Comparison of ENCODE assay signal across 9 cellular contexts in genomic region chr1:213987422-213987875, GRCh38. TPM values are rescaled to one million over a fixed set of nuclear protein-coding genes. Genes with fewer than 3 reads are reported as not detected.
DNase-seq lines count a peak whose midpoint lies in the region; ATAC-seq and TF ChIP-seq lines count a peak whose summit lies in the region.
"Had no signal": no experiment of that assay in that cellular context is flagged by ENCODE, and none has a peak within 500 bp of the region (broad histone marks: within the 10 kb centered on the region; RNA-seq: fewer than 3 reads in every experiment).

No MANE protein-coding gene starts in this region.

- H3K9me3 ChIP-seq in HUES64 (ENCODE audit: insufficient read depth, low read depth, low read length): no peaks in the 10 kb centered on the region
- peaks cover 2% of the 10 kb centered on the region for H3K9me3 ChIP-seq in thymus (ENCODE audit: control insufficient read depth)

- H3K4me1 ChIP-seq in HUES64 (ENCODE audit: insufficient read depth, low read length) (peaks cover 50% of the 10 kb centered on the region), thymus (ENCODE audit: control insufficient read depth, insufficient read depth, low read length) (no peaks in the 10 kb centered on the region)

- H3K36me3 ChIP-seq in HUES64 (ENCODE audit: insufficient read depth, low read length) (no peaks in the 10 kb centered on the region), thymus (ENCODE audit: control insufficient read depth, insufficient read depth) (no peaks in the 10 kb centered on the region)

- H3K9ac ChIP-seq in HUES64 (ENCODE audit: low read depth, low read length): no peak overlapping the region

- peak; percentile 38 for ATAC-seq in GM19324 (IDR thresholded peaks at IDR 0.05; ENCODE audit: low FRiP score, unreplicated experiment)
- peak; percentile 61 for ATAC-seq in left colon

- intact Hi-C loops in left colon (cut with DNase I, micrococcal nuclease): no loop called here

- H3K4me3 ChIP-seq in AG10803 (ENCODE audit: low read length) (peak overlapping the region; percentile 65), HUES64 (ENCODE audit: low read length) (peak overlapping the region; percentile 66), astrocyte of the spinal cord (ENCODE audit: low read depth, low read length) (peak overlapping the region; percentile 64), thymus (ENCODE audit: low read length) (peak overlapping the region; percentile 51)

- TF ChIP-seq CTCF in AG10803 (conservative IDR thresholded peaks at IDR 0.05; ENCODE audit: low read length): no peak
- no peak for TF ChIP-seq CTCF in astrocyte of the spinal cord (IDR thresholded peaks at IDR 0.05; ENCODE audit: low read depth, low read length)

- WGBS in HUES64: 2% methylated on average over 24 of the region's 32 CpGs
- 4% methylated on average over 32 of the region's 32 CpGs for WGBS in thymus

- peak; percentile 17 for DNase-seq in AG10803 (ENCODE audit: low read depth)
- peak; percentile 31 for DNase-seq in astrocyte of the spinal cord (ENCODE audit: low read depth, low spot score)
- peak in 1 of 2 donors; percentile 61 for DNase-seq in left colon
- DNase-seq in NCI-H510A (lab: John Stamatoyannopoulos, UW): no peak
- DNase-seq in pons (ENCODE audit: low spot score): no peak

- H3K27ac ChIP-seq in HUES64 (ENCODE audit: low read depth, low read length) (no peak overlapping the region; the same call in 1 of the 2 replicates), thymus (ENCODE audit: low read depth) (no peak overlapping the region)
- H3K27ac ChIP-seq: HL-60 had no signal

- H3K27me3 ChIP-seq in HUES64 (ENCODE audit: insufficient read depth, low read length) (peaks cover 89% of the 10 kb centered on the region), thymus (ENCODE audit: control insufficient read depth, insufficient read depth) (peaks cover 73% of the 10 kb centered on the region)

- in situ Hi-C loops in astrocyte of the spinal cord (cut with HindIII; ENCODE audit: low sequenced_read_pairs): no loop called here

RNA-seq across cellular contexts. Expression of gene PROX1, which starts 0.3 kb away (rescaled TPM):
- 1.1 TPM for polyA plus RNA-seq in HUES64 (2013, experiment 1 of 2)
- 1.6 TPM for polyA plus RNA-seq in HUES64 (2013, experiment 2 of 2)
- 10 to 100 TPM; 15.4 to 18.5 TPM for total RNA-seq in left colon
- polyA plus RNA-seq in thymus: 0.27 TPM

Comparison
In these comparisons a context has a peak if more than half of its experiments do, and no peak if none do; other contexts are left out.
1. DNase-seq: peak in AG10803 (single experiment) and astrocyte of the spinal cord (single experiment); none in NCI-H510A (single experiment) and pons (single experiment).
2. Peak in every context shown above with its lines, with median percentiles within 50 percentile points of each other: H3K4me3 ChIP-seq.